ENCODE assay signal across 28 cellular contexts in the genomic region with DNA sequence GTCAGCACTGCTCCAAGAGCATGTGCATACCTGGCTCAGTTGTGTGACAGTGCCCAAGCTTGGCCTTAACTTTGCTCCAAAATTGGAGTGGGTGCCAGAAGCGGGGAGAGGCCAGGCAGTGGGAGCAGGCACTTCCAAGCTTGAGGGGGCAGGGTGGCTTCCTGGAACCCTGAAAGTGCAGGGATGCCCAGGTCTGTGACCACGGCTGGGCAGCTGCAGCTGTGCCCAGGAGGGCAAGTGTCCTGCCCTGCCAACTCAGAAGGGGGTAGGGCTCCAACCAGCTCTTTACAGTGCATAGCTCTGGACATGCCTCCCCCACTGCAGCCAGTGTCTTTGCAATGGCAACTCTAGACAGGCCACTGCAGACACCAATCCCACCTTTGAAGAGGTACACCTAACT.
"Had no signal": no experiment of that assay in that cellular context is flagged by ENCODE, and none has a peak within 500 bp of the region (broad histone marks: within the 10 kb centered on the region; RNA-seq: fewer than 3 reads in every experiment).

No MANE protein-coding gene starts in this region.

- H3K36me3 ChIP-seq: heart left ventricle, left lung, lower lobe of right lung, neural progenitor cell, ovary, prostate gland, tibial nerve, upper lobe of left lung had no signal

- H3K27ac ChIP-seq: heart left ventricle, left lung, lower lobe of right lung, neural progenitor cell, ovary, prostate gland, skin epidermis, tibial nerve, upper lobe of left lung had no signal

- H3K27me3 Mint-ChIP-seq: naive B cell; stimulated activated naive B cell treated with anti-CD40 and anti-IgM and Interleukin-4, amounts not matched to agents 10 μg/mL and 1 μg/mL and 100 μg/mL, for 72 hours; stimulated activated naive CD8-positive, alpha-beta T cell treated with anti-CD3 and anti-CD28 coated beads, Interleukin-15, Interleukin-2, amounts not matched to agents 100 ng/mL and 50 ng/mL, for 24 hours had no signal

- ATAC-seq: left colon, left lung, lower lobe of right lung, right cardiac atrium, sciatic nerve had no signal

- H3K4me1 Mint-ChIP-seq: immature natural killer cell; naive B cell; natural killer cell; nephron progenitor cell; neural progenitor cell; stimulated activated naive B cell treated with anti-CD40 and anti-IgM and Interleukin-4, amounts not matched to agents 10 μg/mL and 1 μg/mL and 100 μg/mL, for 72 hours had no signal

- H3K9me3 ChIP-seq: heart left ventricle, lower lobe of right lung, ovary, prostate gland, tibial nerve had no signal

- H3K4me3 Mint-ChIP-seq: immature natural killer cell; natural killer cell; nephron progenitor cell; neural progenitor cell; stimulated activated naive B cell treated with anti-CD40 and anti-IgM and Interleukin-4, amounts not matched to agents 10 μg/mL and 1 μg/mL and 100 μg/mL, for 72 hours; stimulated activated naive CD8-positive, alpha-beta T cell treated with anti-CD3 and anti-CD28 coated beads, Interleukin-15, Interleukin-2, amounts not matched to agents 100 ng/mL and 50 ng/mL, for 24 hours had no signal

- H3K9ac ChIP-seq: neural progenitor cell had no signal

- H3K36me3 Mint-ChIP-seq: immature natural killer cell; naive B cell; natural killer cell; neural progenitor cell; stimulated activated naive B cell treated with anti-CD40 and anti-IgM and Interleukin-4, amounts not matched to agents 10 μg/mL and 1 μg/mL and 100 μg/mL, for 72 hours had no signal

- H3K4me1 ChIP-seq: heart left ventricle, left lung, lower lobe of right lung, neural progenitor cell, prostate gland, tibial nerve, upper lobe of left lung had no signal

- H3K27ac Mint-ChIP-seq: immature natural killer cell; naive B cell; natural killer cell; nephron progenitor cell; neural progenitor cell; stimulated activated naive B cell treated with anti-CD40 and anti-IgM and Interleukin-4, amounts not matched to agents 10 μg/mL and 1 μg/mL and 100 μg/mL, for 72 hours; stimulated activated naive CD8-positive, alpha-beta T cell treated with anti-CD3 and anti-CD28 coated beads, Interleukin-15, Interleukin-2, amounts not matched to agents 100 ng/mL and 50 ng/mL, for 24 hours had no signal

- DNase-seq: heart left ventricle; hypothalamus; immature natural killer cell; kidney; left colon; lower lobe of right lung; mammary epithelial cell; mesenchymal stem cell; naive B cell; natural killer cell; nephron progenitor cell; ovary; retina; stimulated activated CD4-positive, alpha-beta T cell treated with anti-CD3 and anti-CD28 coated beads, Interleukin-12 subunit alpha, Interleukin-12 subunit beta, amount 100 ng/mL, for 4 hours; stimulated activated CD4-positive, alpha-beta T cell treated with anti-CD3 and anti-CD28 coated beads, Interleukin-15, amount 100 ng/mL, for 24 hours; stimulated activated CD4-positive, alpha-beta T cell treated with anti-CD3 and anti-CD28 coated beads, Interleukin-2, amount 100 ng/mL, for 24 hours; stimulated activated CD4-positive, alpha-beta T cell treated with anti-CD3 and anti-CD28 coated beads, Interleukin-4, amount 100 ng/mL, for 1 hour; stimulated activated naive B cell treated with anti-CD40 and anti-IgM and Interleukin-4, amounts not matched to agents 10 μg/mL and 1 μg/mL and 100 μg/mL, for 72 hours; substantia nigra had no signal

- H3K4me3 ChIP-seq: heart left ventricle, left lung, lower lobe of right lung, neural progenitor cell, ovary, prostate gland, skin epidermis, tibial nerve, upper lobe of left lung had no signal

- H3K27me3 ChIP-seq: heart left ventricle, left lung, neural progenitor cell, ovary, tibial nerve, upper lobe of left lung had no signal

- H3K9me3 Mint-ChIP-seq: nephron progenitor cell; neural progenitor cell; stimulated activated naive CD8-positive, alpha-beta T cell treated with anti-CD3 and anti-CD28 coated beads, Interleukin-15, Interleukin-2, amounts not matched to agents 100 ng/mL and 50 ng/mL, for 24 hours had no signal
